In genomic region chr10:84994722-84995121, GRCh38 we compare ENCODE assay signal across 31 cellular contexts.
"Had no signal": no experiment of that assay in that cellular context is flagged by ENCODE, and none has a peak within 500 bp of the region (broad histone marks: within the 10 kb centered on the region; RNA-seq: fewer than 3 reads in every experiment).

No MANE protein-coding gene starts in this region.

- H3K4me3 ChIP-seq: ascending aorta, coronary artery, dorsolateral prefrontal cortex, esophagus squamous epithelium, gastroesophageal sphincter, heart right ventricle had no signal

- ATAC-seq: activated naive CD4-positive, alpha-beta T cell treated with anti-CD3 and anti-CD28 coated beads, Interleukin-2, amount 50 U/mL, for 72 hours; activated T-cell treated with anti-CD3 and anti-CD28 coated beads, Interleukin-2, amount 50 U/mL, for 72 hours; effector memory CD8-positive, alpha-beta T cell; gastroesophageal sphincter; heart right ventricle; T-helper 17 cell; WTC11 had no signal

- H3K4me1 Mint-ChIP-seq: activated CD4-positive, alpha-beta memory T cell treated with anti-CD3 and anti-CD28 coated beads, Interleukin-2, amount 10 ng/mL, durations not matched to agents 7 days and 5 days; activated CD4-positive, alpha-beta T cell treated with anti-CD3 and anti-CD28 coated beads, Interleukin-2, amount 10 ng/mL, durations not matched to agents 7 days and 5 days; activated naive CD4-positive, alpha-beta T cell treated with anti-CD3 and anti-CD28 coated beads, Interleukin-2, amount 10 ng/mL, durations not matched to agents 7 days and 5 days; activated naive CD8-positive, alpha-beta T cell treated with anti-CD3 and anti-CD28 coated beads, Interleukin-2, amount 10 ng/mL, durations not matched to agents 7 days and 5 days; central memory CD8-positive, alpha-beta T cell; T-helper 17 cell had no signal

- H3K9me3 ChIP-seq: ascending aorta, esophagus squamous epithelium, gastroesophageal sphincter, heart right ventricle had no signal

- H3K36me3 Mint-ChIP-seq: activated naive CD4-positive, alpha-beta T cell treated with anti-CD3 and anti-CD28 coated beads, Interleukin-2, amount 10 ng/mL, durations not matched to agents 7 days and 5 days; activated naive CD4-positive, alpha-beta T cell treated with anti-CD3 and anti-CD28 coated beads, Interleukin-2, amount 50 U/mL, for 72 hours; activated naive CD8-positive, alpha-beta T cell treated with anti-CD3 and anti-CD28 coated beads, Interleukin-2, amount 10 ng/mL, durations not matched to agents 7 days and 5 days; WTC11 had no signal

- H3K27me3 ChIP-seq: ascending aorta, brain microvascular endothelial cell, esophagus squamous epithelium had no signal

- H3K27me3 Mint-ChIP-seq: activated CD4-positive, alpha-beta memory T cell treated with anti-CD3 and anti-CD28 coated beads, Interleukin-2, amount 10 ng/mL, durations not matched to agents 7 days and 5 days; activated CD4-positive, alpha-beta T cell treated with anti-CD3 and anti-CD28 coated beads, Interleukin-2, amount 10 ng/mL, durations not matched to agents 7 days and 5 days; activated naive CD4-positive, alpha-beta T cell treated with anti-CD3 and anti-CD28 coated beads, Interleukin-2, amount 10 ng/mL, durations not matched to agents 7 days and 5 days; activated naive CD8-positive, alpha-beta T cell treated with anti-CD3 and anti-CD28 coated beads, Interleukin-2, amount 10 ng/mL, durations not matched to agents 7 days and 5 days; activated T-cell treated with anti-CD3 and anti-CD28 coated beads, Interleukin-2, amount 50 U/mL, for 24 hours; central memory CD8-positive, alpha-beta T cell; dendritic cell treated with granulocyte-macrophage colony-stimulating factor and Interleukin-4, amounts not matched to agents 40 ng/mL and 50 ng/mL, for 4 days; effector memory CD8-positive, alpha-beta T cell; T-helper 17 cell had no signal

- H3K36me3 ChIP-seq: ascending aorta, brain microvascular endothelial cell, esophagus squamous epithelium, gastroesophageal sphincter, heart right ventricle had no signal

- H3K4me1 ChIP-seq: ascending aorta, esophagus squamous epithelium, gastroesophageal sphincter, heart right ventricle had no signal

- H3K4me3 Mint-ChIP-seq: activated CD4-positive, alpha-beta memory T cell treated with anti-CD3 and anti-CD28 coated beads, Interleukin-2, amount 10 ng/mL, durations not matched to agents 7 days and 5 days; activated CD4-positive, alpha-beta T cell treated with anti-CD3 and anti-CD28 coated beads, Interleukin-2, amount 10 ng/mL, durations not matched to agents 7 days and 5 days; activated naive CD4-positive, alpha-beta T cell treated with anti-CD3 and anti-CD28 coated beads, Interleukin-2, amount 10 ng/mL, durations not matched to agents 7 days and 5 days; activated naive CD8-positive, alpha-beta T cell treated with anti-CD3 and anti-CD28 coated beads, Interleukin-2, amount 10 ng/mL, durations not matched to agents 7 days and 5 days; activated T-cell treated with anti-CD3 and anti-CD28 coated beads, Interleukin-2, amount 50 U/mL, for 24 hours; activated T-cell treated with anti-CD3 and anti-CD28 coated beads, Interleukin-2, amount 50 U/mL, for 72 hours; central memory CD8-positive, alpha-beta T cell; dendritic cell treated with granulocyte-macrophage colony-stimulating factor and Interleukin-4, amounts not matched to agents 40 ng/mL and 50 ng/mL, for 4 days; effector memory CD8-positive, alpha-beta T cell; T-helper 17 cell; T-helper 2 cell treated with Interferon-gamma antibody and Interleukin-4, amounts not matched to agents 5 μg/mL and 100 μg/mL, for 36 hours; WTC11 had no signal

- DNase-seq: activated CD4-positive, alpha-beta memory T cell treated with anti-CD3 and anti-CD28 coated beads, Interleukin-2, amount 10 ng/mL, durations not matched to agents 7 days and 5 days; activated CD4-positive, alpha-beta T cell treated with anti-CD3 and anti-CD28 coated beads for 1 hour; activated CD4-positive, alpha-beta T cell treated with anti-CD3 and anti-CD28 coated beads for 4 hours; activated CD4-positive, alpha-beta T cell treated with anti-CD3 and anti-CD28 coated beads, Interleukin-2, amount 10 ng/mL, durations not matched to agents 7 days and 5 days; activated CD4-positive, alpha-beta T cell treated with anti-CD3 and anti-CD28 coated beads, Interleukin-2, amount 50 U/mL, for 4 hours; activated CD8-positive, alpha-beta memory T cell treated with anti-CD3 and anti-CD28 coated beads, Interleukin-2, amount 50 U/mL, for 48 hours; activated gamma-delta T cell; activated naive CD4-positive, alpha-beta T cell; activated naive CD4-positive, alpha-beta T cell treated with anti-CD3 and anti-CD28 coated beads, Interleukin-2, amount 10 ng/mL, durations not matched to agents 7 days and 5 days; activated naive CD8-positive, alpha-beta T cell treated with anti-CD3 and anti-CD28 coated beads, Interleukin-2, amount 10 ng/mL, durations not matched to agents 7 days and 5 days; activated T-cell treated with anti-CD3 and anti-CD28 coated beads for 4 hours; activated T-cell treated with anti-CD3 and anti-CD28 coated beads, Interleukin-2, amount 50 U/mL, for 24 hours; activated T-cell treated with anti-CD3 and anti-CD28 coated beads, Interleukin-2, amount 50 U/mL, for 72 hours; brain microvascular endothelial cell; dorsolateral prefrontal cortex; effector memory CD8-positive, alpha-beta T cell; esophagus squamous epithelium; foreskin melanocyte; heart right ventricle; T-helper 1 cell; T-helper 17 cell; T1000 had no signal

- H3K27ac Mint-ChIP-seq: activated CD4-positive, alpha-beta memory T cell treated with anti-CD3 and anti-CD28 coated beads, Interleukin-2, amount 10 ng/mL, durations not matched to agents 7 days and 5 days; activated CD4-positive, alpha-beta T cell treated with anti-CD3 and anti-CD28 coated beads, Interleukin-2, amount 10 ng/mL, durations not matched to agents 7 days and 5 days; activated naive CD4-positive, alpha-beta T cell treated with anti-CD3 and anti-CD28 coated beads, Interleukin-2, amount 10 ng/mL, durations not matched to agents 7 days and 5 days; activated naive CD4-positive, alpha-beta T cell treated with anti-CD3 and anti-CD28 coated beads, Interleukin-2, amount 50 U/mL, for 72 hours; activated naive CD8-positive, alpha-beta T cell treated with anti-CD3 and anti-CD28 coated beads, Interleukin-2, amount 10 ng/mL, durations not matched to agents 7 days and 5 days; activated T-cell treated with anti-CD3 and anti-CD28 coated beads, Interleukin-2, amount 50 U/mL, for 24 hours; activated T-cell treated with anti-CD3 and anti-CD28 coated beads, Interleukin-2, amount 50 U/mL, for 72 hours; dendritic cell treated with granulocyte-macrophage colony-stimulating factor and Interleukin-4, amounts not matched to agents 40 ng/mL and 50 ng/mL, for 4 days; effector memory CD8-positive, alpha-beta T cell; T-helper 17 cell; T-helper 2 cell treated with Interferon-gamma antibody and Interleukin-4, amounts not matched to agents 5 μg/mL and 100 μg/mL, for 36 hours; WTC11 had no signal

- H3K27ac ChIP-seq: ascending aorta, brain microvascular endothelial cell, coronary artery, dorsolateral prefrontal cortex, epithelial cell of prostate, esophagus squamous epithelium, gastroesophageal sphincter, heart right ventricle had no signal

- H3K9me3 Mint-ChIP-seq: activated CD4-positive, alpha-beta memory T cell treated with anti-CD3 and anti-CD28 coated beads, Interleukin-2, amount 10 ng/mL, durations not matched to agents 7 days and 5 days; activated CD4-positive, alpha-beta T cell treated with anti-CD3 and anti-CD28 coated beads, Interleukin-2, amount 10 ng/mL, durations not matched to agents 7 days and 5 days; activated naive CD4-positive, alpha-beta T cell treated with anti-CD3 and anti-CD28 coated beads, Interleukin-2, amount 10 ng/mL, durations not matched to agents 7 days and 5 days; activated naive CD8-positive, alpha-beta T cell treated with anti-CD3 and anti-CD28 coated beads, Interleukin-2, amount 10 ng/mL, durations not matched to agents 7 days and 5 days; activated T-cell treated with anti-CD3 and anti-CD28 coated beads, Interleukin-2, amount 50 U/mL, for 24 hours; dendritic cell treated with granulocyte-macrophage colony-stimulating factor and Interleukin-4, amounts not matched to agents 40 ng/mL and 50 ng/mL, for 4 days; T-helper 2 cell treated with Interferon-gamma antibody and Interleukin-4, amounts not matched to agents 5 μg/mL and 100 μg/mL, for 36 hours had no signal
